ENCODE assay signal across 7 cellular contexts in the genomic region with DNA sequence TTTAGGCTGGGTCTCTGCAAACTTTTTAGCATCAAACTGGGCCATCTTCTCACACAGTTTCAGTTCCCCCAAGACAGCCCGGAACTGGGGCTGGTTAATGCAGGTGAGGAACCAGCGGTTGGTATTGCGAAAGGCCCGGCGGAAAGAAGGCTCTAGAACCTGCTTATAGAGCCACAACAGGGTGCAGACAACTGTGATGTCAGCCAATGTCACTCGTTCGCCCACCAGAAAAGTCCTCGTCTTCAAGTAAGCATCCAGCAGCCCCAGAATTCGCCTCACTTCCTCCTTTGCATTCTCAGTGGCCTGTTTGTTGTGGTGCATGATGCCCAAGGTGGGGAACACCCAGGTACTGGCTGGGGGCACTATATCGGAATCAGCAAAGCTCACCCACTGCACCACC. TPM values are rescaled to one million over a fixed set of nuclear protein-coding genes. Genes with fewer than 3 reads are reported as not detected.
A peak's percentile ranks its signal among the peaks of the same experiment; 100 is the strongest.
DNase-seq lines count a peak whose midpoint lies in the region; ATAC-seq lines count a peak whose summit lies in the region.
"Not testable (repeated sequence)": the region's sequence is repeated elsewhere in the genome, so short reads cannot be mapped to it uniquely, and the experiment has no call there.

No MANE protein-coding gene starts in this region.

- not testable (repeated sequence) for H3K36me3 Mint-ChIP-seq in activated T-cell treated with anti-CD3 and anti-CD28 coated beads, Interleukin-2, amount 50 U/mL, for 72 hours (ENCODE audit: insufficient read depth in 2 of 2)

- H3K4me3 Mint-ChIP-seq in activated T-cell treated with anti-CD3 and anti-CD28 coated beads, Interleukin-2, amount 50 U/mL, for 72 hours: not testable (repeated sequence)

- H3K4me1 Mint-ChIP-seq in activated T-cell treated with anti-CD3 and anti-CD28 coated beads, Interleukin-2, amount 50 U/mL, for 72 hours (ENCODE audit: low read depth): peaks cover 18% of the 10 kb centered on the region

- ATAC-seq in GM18508 (IDR thresholded peaks at IDR 0.05; ENCODE audit: insufficient read depth, unreplicated experiment) (peak; percentile 64), GM19395 (IDR thresholded peaks at IDR 0.05; ENCODE audit: unreplicated experiment) (peak; percentile 95), GM21576 (IDR thresholded peaks at IDR 0.05; ENCODE audit: unreplicated experiment) (peak; percentile 91), HG02852 (IDR thresholded peaks at IDR 0.05; ENCODE audit: unreplicated experiment) (peak; percentile 93), HG03196 (IDR thresholded peaks at IDR 0.05; ENCODE audit: unreplicated experiment) (peak; percentile 72)
- ATAC-seq in activated T-cell treated with anti-CD3 and anti-CD28 coated beads, Interleukin-2, amount 50 U/mL, for 72 hours (replicated peaks in 1 of 2): peak; percentile 35 to 44

- H3K27ac Mint-ChIP-seq in activated T-cell treated with anti-CD3 and anti-CD28 coated beads, Interleukin-2, amount 50 U/mL, for 72 hours: not testable (repeated sequence)

- not testable (repeated sequence) for H3K27me3 Mint-ChIP-seq in activated T-cell treated with anti-CD3 and anti-CD28 coated beads, Interleukin-2, amount 50 U/mL, for 72 hours (ENCODE audit: low read depth)

- H3K9me3 Mint-ChIP-seq in activated T-cell treated with anti-CD3 and anti-CD28 coated beads, Interleukin-2, amount 50 U/mL, for 72 hours: not testable (repeated sequence)

- peak; percentile 71 for DNase-seq in NAMALWA (ENCODE audit: low spot score)
- DNase-seq in activated T-cell treated with anti-CD3 and anti-CD28 coated beads, Interleukin-2, amount 50 U/mL, for 72 hours: not testable (repeated sequence)

RNA-seq across cellular contexts. Expression of gene CHCHD3, which starts 46.6 kb away (rescaled TPM):
- 10 to 100 TPM; 59.3 to 75.5 TPM for total RNA-seq in activated T-cell treated with anti-CD3 and anti-CD28 coated beads, Interleukin-2, amount 50 U/mL, for 72 hours

Comparison
In these comparisons a context has a peak if more than half of its experiments do, and no peak if none do; other contexts are left out.
1. ATAC-seq: peak in every context shown above with its lines; median percentile 95 in GM19395; 93 in HG02852; 91 in GM21576; 72 in HG03196; 64 in GM18508; 40 in activated T-cell treated with anti-CD3 and anti-CD28 coated beads, Interleukin-2, amount 50 U/mL, for 72 hours.